ENCODE assay signal across 9 cellular contexts in genomic region chr1:226568077-226568831, GRCh38. TPM values are rescaled to one million over a fixed set of nuclear protein-coding genes. Genes with fewer than 3 reads are reported as not detected.
A peak's percentile ranks its signal among the peaks of the same experiment; 100 is the strongest.
DNase-seq lines count a peak whose midpoint lies in the region; ATAC-seq and TF ChIP-seq lines count a peak whose summit lies in the region.
"Had no signal": no experiment of that assay in that cellular context is flagged by ENCODE, and none has a peak within 500 bp of the region (broad histone marks: within the 10 kb centered on the region; RNA-seq: fewer than 3 reads in every experiment).

No MANE protein-coding gene starts in this region.

- no peaks in the 10 kb centered on the region for H3K9me3 Mint-ChIP-seq in endodermal cell

- H3K27me3 Mint-ChIP-seq in endodermal cell (ENCODE audit: insufficient read depth): no peaks in the 10 kb centered on the region

- DNase-seq in AG08396 (ENCODE audit: low spot score) (peak; percentile 45), HT-29 (ENCODE audit: low spot score) (peak; percentile 13), endodermal cell (peak; percentile 90), mesenteric fat pad (ENCODE audit: low spot score) (peak; percentile 73), tibial nerve (ENCODE audit: low spot score in 2 of 2) (no peak)
- DNase-seq: NCI-H774 had no signal

- no peaks in the 10 kb centered on the region for H3K36me3 ChIP-seq in endodermal cell (ENCODE audit: control insufficient read depth, insufficient read depth, low read length)
- no peaks in the 10 kb centered on the region for H3K36me3 ChIP-seq in tibial nerve

- no peak overlapping the region for H3K27ac Mint-ChIP-seq in endodermal cell

- peak; percentile 81 for TF ChIP-seq CTCF in endodermal cell (conservative IDR thresholded peaks at IDR 0.05)
- TF ChIP-seq CTCF in tibial nerve (IDR thresholded peaks at IDR 0.05): peak in 1 of 5 experiments; percentile 16

- H3K27me3 ChIP-seq in endodermal cell (ENCODE audit: control insufficient read depth, insufficient read depth, low read length, poor library complexity, severe bottlenecking): peaks cover 3% of the 10 kb centered on the region
- H3K27me3 ChIP-seq in tibial nerve: no peaks in the 10 kb centered on the region

- H3K4me1 ChIP-seq in endodermal cell (ENCODE audit: control insufficient read depth, insufficient read depth, low read length) (no peaks in the 10 kb centered on the region), tibial nerve (peaks cover 0 to 14% (median 3%) of the 10 kb centered on the region in 4 donors)

- 56 to 78% methylated on average over 3 to 13 of the region's 13 CpGs for WGBS in endodermal cell (ENCODE audit: insufficient coverage in 1 of 2, insufficient read length in 1 of 2), 2 experiments
- 43 to 47% methylated on average over 13 of the region's 13 CpGs for WGBS in tibial nerve, 2 donors

- no peak overlapping the region for H3K9ac ChIP-seq in endodermal cell (ENCODE audit: extremely low read depth, low read length, poor library complexity, severe bottlenecking)

- TF ChIP-seq POLR2A in tibial nerve (IDR thresholded peaks at IDR 0.05): no peak

- no peaks in the 10 kb centered on the region for H3K36me3 Mint-ChIP-seq in endodermal cell (ENCODE audit: low read depth)

- H3K4me3 Mint-ChIP-seq in endodermal cell: no peak overlapping the region

- H3K27ac ChIP-seq in endodermal cell (ENCODE audit: low read depth, low read length) (no peak overlapping the region), tibial nerve (peak overlapping the region in 2 of 4 donors; percentile 33 to 57)

- no peaks in the 10 kb centered on the region for H3K9me3 ChIP-seq in endodermal cell (ENCODE audit: control insufficient read depth, low read length)
- no peaks in the 10 kb centered on the region for H3K9me3 ChIP-seq in tibial nerve

- TF ChIP-seq EP300 in tibial nerve (IDR thresholded peaks at IDR 0.05): no peak

- H3K4me1 Mint-ChIP-seq in endodermal cell: peaks cover 2% of the 10 kb centered on the region

- ATAC-seq in HG03457 (IDR thresholded peaks at IDR 0.05; ENCODE audit: unreplicated experiment): no peak
- ATAC-seq in HG02571 (IDR thresholded peaks at IDR 0.05; ENCODE audit: unreplicated experiment): no peak
- ATAC-seq in HG02763 (IDR thresholded peaks at IDR 0.05; ENCODE audit: unreplicated experiment): no peak

- no peak overlapping the region for H3K4me3 ChIP-seq in endodermal cell (ENCODE audit: low read length)
- H3K4me3 ChIP-seq in tibial nerve: no peak overlapping the region

RNA-seq across cellular contexts. Expression of gene STUM, which starts 19.7 kb away (rescaled TPM):
- total RNA-seq in HT-29 (2014; rRNA removed; shearing (Covaris generic)): not detected in 2 replicates
- total RNA-seq in endodermal cell (under 1 TPM; 0.04 to 0.20 TPM), mesenteric fat pad (1.8 TPM), tibial nerve (1 to 10 TPM; 4.8 to 7.5 (median 6.9) TPM)
- 1.4 TPM for polyA plus RNA-seq in endodermal cell (2013, experiment 1 of 2)
- polyA plus RNA-seq in endodermal cell (2013, experiment 2 of 2): 1.2 TPM

Comparison
In these comparisons a context has a peak if more than half of its experiments do, and no peak if none do; other contexts are left out.
1. DNase-seq: peak in AG08396 (single experiment), HT-29 (single experiment), endodermal cell (single experiment) and mesenteric fat pad (single experiment); none in tibial nerve (0 of 2).